Comparison of ENCODE assay signal across 1 cellular context in genomic region chr5:138408023-138408422, GRCh38.
TF ChIP-seq lines count a peak whose summit lies in the region.

No MANE protein-coding gene starts in this region.

TF ChIP-seq in HepG2, 621 proteins besides CTCF, POLR2A, EP300 and RAD21:
- TF ChIP-seq, protein P1, sequence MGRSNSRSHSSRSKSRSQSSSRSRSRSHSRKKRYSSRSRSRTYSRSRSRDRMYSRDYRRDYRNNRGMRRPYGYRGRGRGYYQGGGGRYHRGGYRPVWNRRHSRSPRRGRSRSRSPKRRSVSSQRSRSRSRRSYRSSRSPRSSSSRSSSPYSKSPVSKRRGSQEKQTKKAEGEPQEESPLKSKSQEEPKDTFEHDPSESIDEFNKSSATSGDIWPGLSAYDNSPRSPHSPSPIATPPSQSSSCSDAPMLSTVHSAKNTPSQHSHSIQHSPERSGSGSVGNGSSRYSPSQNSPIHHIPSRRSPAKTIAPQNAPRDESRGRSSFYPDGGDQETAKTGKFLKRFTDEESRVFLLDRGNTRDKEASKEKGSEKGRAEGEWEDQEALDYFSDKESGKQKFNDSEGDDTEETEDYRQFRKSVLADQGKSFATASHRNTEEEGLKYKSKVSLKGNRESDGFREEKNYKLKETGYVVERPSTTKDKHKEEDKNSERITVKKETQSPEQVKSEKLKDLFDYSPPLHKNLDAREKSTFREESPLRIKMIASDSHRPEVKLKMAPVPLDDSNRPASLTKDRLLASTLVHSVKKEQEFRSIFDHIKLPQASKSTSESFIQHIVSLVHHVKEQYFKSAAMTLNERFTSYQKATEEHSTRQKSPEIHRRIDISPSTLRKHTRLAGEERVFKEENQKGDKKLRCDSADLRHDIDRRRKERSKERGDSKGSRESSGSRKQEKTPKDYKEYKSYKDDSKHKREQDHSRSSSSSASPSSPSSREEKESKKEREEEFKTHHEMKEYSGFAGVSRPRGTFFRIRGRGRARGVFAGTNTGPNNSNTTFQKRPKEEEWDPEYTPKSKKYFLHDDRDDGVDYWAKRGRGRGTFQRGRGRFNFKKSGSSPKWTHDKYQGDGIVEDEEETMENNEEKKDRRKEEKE (IDR thresholded peaks at IDR 0.05), result no peak
- no peak for TF ChIP-seq ELF4 (CRISPR knock-in tag; IDR thresholded peaks at IDR 0.05; ENCODE audit: borderline replicate concordance)
- TF ChIP-seq ZNF883 (CRISPR knock-in tag; IDR thresholded peaks at IDR 0.05; ENCODE audit: not compliant biosample characterization), result no peak
- TF ChIP-seq, protein P2, sequence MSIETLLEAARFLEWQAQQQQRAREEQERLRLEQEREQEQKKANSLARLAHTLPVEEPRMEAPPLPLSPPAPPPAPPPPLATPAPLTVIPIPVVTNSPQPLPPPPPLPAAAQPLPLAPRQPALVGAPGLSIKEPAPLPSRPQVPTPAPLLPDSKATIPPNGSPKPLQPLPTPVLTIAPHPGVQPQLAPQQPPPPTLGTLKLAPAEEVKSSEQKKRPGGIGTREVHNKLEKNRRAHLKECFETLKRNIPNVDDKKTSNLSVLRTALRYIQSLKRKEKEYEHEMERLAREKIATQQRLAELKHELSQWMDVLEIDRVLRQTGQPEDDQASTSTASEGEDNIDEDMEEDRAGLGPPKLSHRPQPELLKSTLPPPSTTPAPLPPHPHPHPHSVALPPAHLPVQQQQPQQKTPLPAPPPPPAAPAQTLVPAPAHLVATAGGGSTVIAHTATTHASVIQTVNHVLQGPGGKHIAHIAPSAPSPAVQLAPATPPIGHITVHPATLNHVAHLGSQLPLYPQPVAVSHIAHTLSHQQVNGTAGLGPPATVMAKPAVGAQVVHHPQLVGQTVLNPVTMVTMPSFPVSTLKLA (IDR thresholded peaks at IDR 0.05), result no peak
- TF ChIP-seq ZSCAN12 (CRISPR knock-in tag; IDR thresholded peaks at IDR 0.05), result no peak
- TF ChIP-seq KIAA2018 (CRISPR knock-in tag; IDR thresholded peaks at IDR 0.05; ENCODE audit: borderline replicate concordance), result no peak
